In the genomic region with DNA sequence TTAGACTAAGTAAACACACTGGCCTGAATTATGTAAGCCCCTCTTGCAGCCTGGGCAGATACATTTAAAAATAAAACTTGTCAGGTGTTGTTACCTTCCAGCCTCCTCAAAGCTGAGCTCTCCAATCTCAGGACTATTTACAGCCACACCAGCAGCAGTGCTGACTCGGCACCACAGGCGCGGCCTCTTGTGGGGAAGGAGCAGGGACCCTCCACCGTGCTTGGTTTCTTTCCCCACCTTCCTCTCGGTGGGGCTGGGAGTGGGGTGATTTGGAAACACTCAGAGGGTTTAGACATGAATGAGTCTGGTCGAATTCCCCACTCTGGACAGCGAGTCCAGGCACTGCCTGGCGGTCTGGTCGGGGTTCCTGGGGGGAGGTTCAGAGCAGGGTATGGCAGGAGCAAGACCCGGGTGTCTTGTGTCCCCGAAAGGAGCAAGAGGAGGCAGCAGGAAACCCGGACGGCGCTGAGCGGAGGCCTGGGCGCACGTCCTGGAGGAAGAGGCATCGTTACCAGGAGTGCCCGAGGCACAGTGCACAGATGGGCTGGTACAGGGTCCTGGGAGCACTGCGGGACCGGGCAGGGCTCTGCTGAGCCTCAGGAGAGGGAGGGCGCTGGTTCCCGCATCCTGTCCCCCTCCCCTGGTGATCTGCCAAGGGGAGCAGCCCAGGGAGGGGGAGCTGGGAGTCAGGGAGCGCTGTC, we compare ENCODE assay signal across 29 cellular contexts. TPM values are rescaled to one million over a fixed set of nuclear protein-coding genes. Genes with fewer than 3 reads are reported as not detected.
A peak's percentile ranks its signal among the peaks of the same experiment; 100 is the strongest.
DNase-seq lines count a peak whose midpoint lies in the region; ATAC-seq and TF ChIP-seq lines count a peak whose summit lies in the region.
"Had no signal": no experiment of that assay in that cellular context is flagged by ENCODE, and none has a peak within 500 bp of the region (broad histone marks: within the 10 kb centered on the region; RNA-seq: fewer than 3 reads in every experiment).

No MANE protein-coding gene starts in this region.

- intact Hi-C loops in cardiac septum (cut with DNase I) (no loop called here), heart right ventricle (cut with DNase I) (no loop called here), ascending aorta (cut with DNase I) (no loop called here), A673 (cut with micrococcal nuclease; ENCODE audit: unreplicated experiment) (no loop called here)

- POLR2A ChIA-PET in A673 (lab: Charles Lee; ENCODE audit: low non-redundant PET), result no interaction called here

- H3K4me1 ChIP-seq in heart right ventricle (peaks cover 0 to 9% (median 5%) of the 10 kb centered on the region in 9 donors), endodermal cell (ENCODE audit: control insufficient read depth, insufficient read depth, low read length) (no peaks in the 10 kb centered on the region), neural progenitor cell (peaks cover 12% of the 10 kb centered on the region), ascending aorta (no peaks in the 10 kb centered on the region), A673 (ENCODE audit: insufficient read depth, low read length, poor library complexity, severe bottlenecking) (no peaks in the 10 kb centered on the region)
- H3K4me1 ChIP-seq: breast epithelium had no signal

- no peak overlapping the region for H3K9ac ChIP-seq in endodermal cell (ENCODE audit: extremely low read depth, low read length, poor library complexity, severe bottlenecking)
- no peak overlapping the region for H3K9ac ChIP-seq in neural progenitor cell

- H3K36me3 Mint-ChIP-seq in endodermal cell (ENCODE audit: low read depth), result no peaks in the 10 kb centered on the region
- H3K36me3 Mint-ChIP-seq in neural progenitor cell, result no peaks in the 10 kb centered on the region
- H3K36me3 Mint-ChIP-seq: CD8-positive, alpha-beta memory T cell; mesothelial cell of epicardium had no signal

- H3F3A ChIP-seq in neural progenitor cell (ENCODE audit: low read depth), result no peaks in the 10 kb centered on the region

- no TSS peak for BruUV-seq in A673 (replicated peaks; lab: Mats Ljungman, UMichigan)

- H4K20me1 ChIP-seq in neural progenitor cell (ENCODE audit: low read depth), result no peaks in the 10 kb centered on the region

- H3K9me3 Mint-ChIP-seq in endodermal cell (no peaks in the 10 kb centered on the region), neural progenitor cell (peaks cover 9% of the 10 kb centered on the region)
- H3K9me3 Mint-ChIP-seq: activated CD4-positive, alpha-beta memory T cell treated with anti-CD3 and anti-CD28 coated beads, Interleukin-2, amount 10 ng/mL, durations not matched to agents 7 days and 5 days; activated naive CD4-positive, alpha-beta T cell treated with anti-CD3 and anti-CD28 coated beads, Interleukin-2, amount 50 U/mL, for 72 hours had no signal

- H3K27ac Mint-ChIP-seq in endodermal cell (peak overlapping the region; percentile 3), neural progenitor cell (peak overlapping the region; percentile 67)
- H3K27ac Mint-ChIP-seq: activated CD4-positive, alpha-beta memory T cell treated with anti-CD3 and anti-CD28 coated beads, Interleukin-2, amount 10 ng/mL, durations not matched to agents 7 days and 5 days; activated naive CD4-positive, alpha-beta T cell treated with anti-CD3 and anti-CD28 coated beads, Interleukin-2, amount 50 U/mL, for 72 hours; B cell; CD8-positive, alpha-beta memory T cell; mesothelial cell of epicardium; stimulated activated naive B cell treated with anti-CD40 and anti-IgM and Interleukin-4, amounts not matched to agents 10 μg/mL and 1 μg/mL and 100 μg/mL, for 72 hours; T-helper 17 cell had no signal

- no peaks in the 10 kb centered on the region for H3K27me3 Mint-ChIP-seq in endodermal cell (ENCODE audit: insufficient read depth)
- peaks cover 12% of the 10 kb centered on the region for H3K27me3 Mint-ChIP-seq in neural progenitor cell (ENCODE audit: insufficient read depth, low read depth)

- TF ChIP-seq CTCF in heart right ventricle (IDR thresholded peaks at IDR 0.05) (no peak), endodermal cell (conservative IDR thresholded peaks at IDR 0.05) (no peak), neural progenitor cell (IDR thresholded peaks at IDR 0.05) (no peak), ascending aorta (IDR thresholded peaks at IDR 0.05) (no peak), A673 (conservative IDR thresholded peaks at IDR 0.05; ENCODE audit: low read depth, low read length) (no peak)

- H2AFZ ChIP-seq in neural progenitor cell (replicated peaks), result peak overlapping the region; percentile 39

- WGBS in heart right ventricle, 2 donors, result 32 to 39% methylated on average over 24 of the region's 24 CpGs
- WGBS in endodermal cell (ENCODE audit: insufficient coverage in 1 of 2, insufficient read length in 1 of 2), 2 experiments, result 85 to 86% methylated on average over 7 to 24 of the region's 24 CpGs

- no peak overlapping the region for H3K4me3 ChIP-seq in heart right ventricle
- H3K4me3 ChIP-seq in endodermal cell (ENCODE audit: low read length), result no peak overlapping the region
- no peak overlapping the region for H3K4me3 ChIP-seq in neural progenitor cell
- no peak overlapping the region for H3K4me3 ChIP-seq in ascending aorta
- no peak overlapping the region for H3K4me3 ChIP-seq in A673 (ENCODE audit: low read depth, low read length, poor library complexity, severe bottlenecking)
- H3K4me3 ChIP-seq: breast epithelium, left ventricle myocardium inferior had no signal

- H3K36me3 ChIP-seq in heart right ventricle (no peaks in the 10 kb centered on the region), endodermal cell (ENCODE audit: control insufficient read depth, insufficient read depth, low read length) (no peaks in the 10 kb centered on the region), neural progenitor cell (no peaks in the 10 kb centered on the region), ascending aorta (no peaks in the 10 kb centered on the region), A673 (ENCODE audit: insufficient read depth, low read length, poor library complexity, severe bottlenecking) (no peaks in the 10 kb centered on the region)
- H3K36me3 ChIP-seq: breast epithelium, left ventricle myocardium inferior had no signal

- H3K27me3 ChIP-seq in heart right ventricle (peaks cover 0 to 90% (median 74%) of the 10 kb centered on the region in 7 donors), endodermal cell (ENCODE audit: control insufficient read depth, insufficient read depth, low read length, poor library complexity, severe bottlenecking) (no peaks in the 10 kb centered on the region), neural progenitor cell (no peaks in the 10 kb centered on the region), ascending aorta (no peaks in the 10 kb centered on the region), A673 (replicated peaks; ENCODE audit: insufficient read depth, low read depth, low read length, poor library complexity) (peaks cover 51% of the 10 kb centered on the region)

- ATAC-seq in heart right ventricle, result no peak
- ATAC-seq: activated naive CD4-positive, alpha-beta T cell treated with anti-CD3 and anti-CD28 coated beads, Interleukin-2, amount 50 U/mL, for 72 hours; PC-3; stimulated activated naive B cell treated with anti-CD40 and anti-IgM and Interleukin-4, amounts not matched to agents 10 μg/mL and 1 μg/mL and 100 μg/mL, for 72 hours; T-helper 17 cell had no signal

- no peak overlapping the region for H3K27ac ChIP-seq in heart right ventricle
- H3K27ac ChIP-seq in endodermal cell (ENCODE audit: low read depth, low read length), result no peak overlapping the region
- no peak overlapping the region for H3K27ac ChIP-seq in neural progenitor cell
- no peak overlapping the region for H3K27ac ChIP-seq in ascending aorta
- H3K27ac ChIP-seq in A673 (ENCODE audit: low read depth, low read length, poor library complexity, severe bottlenecking), result no peak overlapping the region
- H3K27ac ChIP-seq: breast epithelium, HL-60, left ventricle myocardium inferior had no signal

- H3K9me3 ChIP-seq in heart right ventricle, result peaks cover 0 to 12% (median 0%) of the 10 kb centered on the region in 11 donors
- H3K9me3 ChIP-seq in endodermal cell (ENCODE audit: control insufficient read depth, low read length), result no peaks in the 10 kb centered on the region
- H3K9me3 ChIP-seq in neural progenitor cell (ENCODE audit: low read depth), result no peaks in the 10 kb centered on the region
- no peaks in the 10 kb centered on the region for H3K9me3 ChIP-seq in ascending aorta
- no peaks in the 10 kb centered on the region for H3K9me3 ChIP-seq in A673 (ENCODE audit: low read depth, low read length, poor library complexity, severe bottlenecking)

- H3K79me2 ChIP-seq in neural progenitor cell (ENCODE audit: low read depth), result no peaks in the 10 kb centered on the region

- H3K4me3 Mint-ChIP-seq in endodermal cell (no peak overlapping the region), neural progenitor cell (peak overlapping the region; percentile 43)
- H3K4me3 Mint-ChIP-seq: activated CD4-positive, alpha-beta memory T cell treated with anti-CD3 and anti-CD28 coated beads, Interleukin-2, amount 10 ng/mL, durations not matched to agents 7 days and 5 days; B cell; CD8-positive, alpha-beta memory T cell; mesothelial cell of epicardium; stimulated activated naive B cell treated with anti-CD40 and anti-IgM and Interleukin-4, amounts not matched to agents 10 μg/mL and 1 μg/mL and 100 μg/mL, for 72 hours; T-helper 17 cell had no signal

- peaks cover 5% of the 10 kb centered on the region for H3K4me1 Mint-ChIP-seq in endodermal cell
- peaks cover 11% of the 10 kb centered on the region for H3K4me1 Mint-ChIP-seq in neural progenitor cell
- H3K4me1 Mint-ChIP-seq: B cell; CD8-positive, alpha-beta memory T cell; mesothelial cell of epicardium had no signal

- CTCF ChIA-PET in A673 (lab: Charles Lee), result no interaction called here

- peak; percentile 70 for DNase-seq in cardiac septum (ENCODE audit: low spot score)
- DNase-seq in heart right ventricle, result no peak
- no peak for DNase-seq in endodermal cell
- DNase-seq in neural progenitor cell (ENCODE audit: low spot score), result no peak
- DNase-seq in ascending aorta (ENCODE audit: low spot score in 2 of 2), result no peak
- no peak for DNase-seq in stimulated activated naive CD4-positive, alpha-beta T cell (lab: John Stamatoyannopoulos, UW)
- no peak for DNase-seq in A673 (ENCODE audit: low spot score)
- DNase-seq: activated CD4-positive, alpha-beta memory T cell treated with anti-CD3 and anti-CD28 coated beads, Interleukin-2, amount 10 ng/mL, durations not matched to agents 7 days and 5 days; activated CD8-positive, alpha-beta memory T cell treated with anti-CD3 and anti-CD28 coated beads, Interleukin-2, amount 50 U/mL, for 4 hours; foreskin melanocyte; hypothalamus; Karpas-422; NCI-H1417; NCI-H2029 treated with DMSO at 0.1 percent for 48 hours; NCI-H2227 treated with DMSO at 0.1 percent for 48 hours; NCI-H526 treated with DMSO at 0.1 percent for 48 hours; occipital lobe; PC-3; stimulated activated naive B cell treated with anti-CD40 and anti-IgM and Interleukin-4, amounts not matched to agents 10 μg/mL and 1 μg/mL and 100 μg/mL, for 72 hours; T-helper 17 cell had no signal

- H3K4me2 ChIP-seq in neural progenitor cell, result no peak overlapping the region

RNA-seq across cellular contexts. Expression of a gene that starts 29.2 kb away (rescaled TPM):
- total RNA-seq in cardiac septum, result 0.94 TPM
- total RNA-seq in heart right ventricle, result 1 to 10 TPM in 7 of 10 donors, under 1 TPM in 3; 0.61 to 1.9 (median 1.2) TPM
- polyA plus RNA-seq in heart right ventricle, result under 1 TPM; 0.36 to 0.88 TPM
- total RNA-seq in endodermal cell, result 10 to 100 TPM in 1 of 2 donors, 1 to 10 TPM in 1; 9.9 to 10.5 TPM
- polyA plus RNA-seq in endodermal cell (2013, experiment 1 of 2), result 4.3 TPM
- polyA plus RNA-seq in endodermal cell (2013, experiment 2 of 2), result 2.9 TPM
- 1.6 and 4.6 TPM in 2 replicates for total RNA-seq in neural progenitor cell (ENCODE audit: low replicate concordance)
- not detected for total RNA-seq in ascending aorta
- total RNA-seq in A673 (2021), result 1.3 and 1.9 TPM in 2 replicates
- total RNA-seq: activated CD4-positive, alpha-beta memory T cell treated with anti-CD3 and anti-CD28 coated beads, Interleukin-2, amount 10 ng/mL, durations not matched to agents 7 days and 5 days; B cell; skeletal muscle tissue; T-helper 17 cell had no signal
- polyA plus RNA-seq: CD8-positive, alpha-beta memory T cell; urinary bladder had no signal
